Comparison of ENCODE assay signal across 8 cellular contexts in the genomic region with DNA sequence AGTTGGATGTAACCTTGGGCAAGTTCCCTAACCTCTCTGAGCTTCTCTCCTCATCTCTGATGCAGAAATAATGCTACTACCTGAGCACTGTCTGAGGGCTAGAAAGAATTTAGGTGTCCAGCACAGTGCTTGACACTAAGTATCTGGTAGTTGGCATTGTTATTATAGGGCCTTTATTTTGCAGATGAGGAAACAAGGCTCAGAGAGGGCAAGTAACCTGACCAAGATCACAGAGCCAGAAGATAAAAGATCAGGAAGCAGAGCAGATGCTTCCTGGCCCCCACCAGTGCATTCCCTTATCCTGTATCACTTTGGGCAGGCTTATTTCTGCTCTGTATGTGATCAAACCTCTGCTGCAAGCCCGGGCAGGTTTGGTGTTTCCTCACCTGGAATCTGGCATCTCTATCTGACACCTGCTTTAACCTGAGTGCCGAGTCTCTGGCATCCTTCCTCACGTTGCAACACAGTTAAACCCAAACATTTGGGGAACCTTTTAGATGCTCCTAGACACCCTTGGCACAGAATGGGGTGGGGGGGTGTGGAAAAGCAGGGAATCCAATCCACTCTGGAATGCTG.
DNase-seq lines count a peak whose midpoint lies in the region; TF ChIP-seq lines count a peak whose summit lies in the region.
"Had no signal": no experiment of that assay in that cellular context is flagged by ENCODE, and none has a peak within 500 bp of the region (broad histone marks: within the 10 kb centered on the region; RNA-seq: fewer than 3 reads in every experiment).

No MANE protein-coding gene starts in this region.

- TF ChIP-seq CTCF in dorsolateral prefrontal cortex (IDR thresholded peaks at IDR 0.05 in 54 of 56, conservative IDR thresholded peaks at IDR 0.05 in 2 of 56; ENCODE audit: low read depth in 1 of 56, partially characterized antibody in 56 of 56) (no peak), stomach (IDR thresholded peaks at IDR 0.05) (no peak)

- H4K12ac ChIP-seq in trophoblast cell (ENCODE audit: low read depth, low read length), result no peak overlapping the region

- no peak overlapping the region for H3K23ac ChIP-seq in trophoblast cell (ENCODE audit: low read length)

- H3K9ac ChIP-seq in GM23248 (peak overlapping the region; percentile 78; the same call in 1 of the 2 replicates), trophoblast cell (ENCODE audit: low read length) (no peak overlapping the region)

- H3K4me3 ChIP-seq in GM23248, result peak overlapping the region; percentile 91
- peak overlapping the region in 32 of 59 donors; percentile 57 to 88 (median 73) for H3K4me3 ChIP-seq in dorsolateral prefrontal cortex
- H3K4me3 ChIP-seq in trophoblast cell (ENCODE audit: low read depth, low read length), result no peak overlapping the region
- peak overlapping the region in 1 of 4 donors; percentile 49 for H3K4me3 ChIP-seq in stomach

- no peaks in the 10 kb centered on the region for H3F3A ChIP-seq in GM23248 (ENCODE audit: insufficient read depth)

- 45 to 50% methylated on average over 3 of the region's 3 CpGs for whole genome bisulfite sequencing in GM23248 (ENCODE audit: low coverage in 1 of 2, low lambda C conversion rate in 2 of 2, missing lambda C conversion rate in 2 of 2), 2 experiments
- no CpG with 5 or more reads among the region's 3 CpGs for WGBS in trophoblast cell (ENCODE audit: extremely low coverage, insufficient coverage, insufficient read length)
- 25 to 54% (median 49%) methylated on average over 3 of the region's 3 CpGs for WGBS in stomach, 5 donors

- DNase-seq in GM23248, result no peak
- peak; percentile 63 for DNase-seq in NCI-H2196 (lab: John Stamatoyannopoulos, UW; ENCODE audit: unreplicated experiment)
- DNase-seq in dorsolateral prefrontal cortex, result peak in 1 of 10 donors; percentile 14
- peak; percentile 20 to 58 for DNase-seq in trophoblast cell
- no peak for DNase-seq in stomach
- DNase-seq in SW 1271 (lab: John Stamatoyannopoulos, UW), result no peak
- DNase-seq in ecto neural progenitor cell (ENCODE audit: low spot score), result no peak
- DNase-seq: kidney had no signal

- no peak overlapping the region for H2AK5ac ChIP-seq in trophoblast cell (ENCODE audit: low read length)

- H3K79me1 ChIP-seq in trophoblast cell (ENCODE audit: low read length), result peaks cover 2% of the 10 kb centered on the region

- in situ Hi-C loops in GM23248 (cut with MboI), result no loop called here

- H3K4me2 ChIP-seq in GM23248 (ENCODE audit: unreplicated experiment) (peak overlapping the region; percentile 86), trophoblast cell (ENCODE audit: low read length) (peak overlapping the region; percentile 76)

- H3K4me1 ChIP-seq in GM23248 (ENCODE audit: insufficient read depth), result no peaks in the 10 kb centered on the region
- H3K4me1 ChIP-seq in trophoblast cell (ENCODE audit: control insufficient read depth in 1 of 2, insufficient read depth in 2 of 2, low read length in 2 of 2), result peaks cover 4 to 6% of the 10 kb centered on the region in 2 experiments
- H3K4me1 ChIP-seq in stomach, result peaks cover 0 to 15% (median 8%) of the 10 kb centered on the region in 4 donors

- H3K36me3 ChIP-seq in GM23248 (ENCODE audit: low read depth) (no peaks in the 10 kb centered on the region), trophoblast cell (ENCODE audit: control insufficient read depth in 1 of 2, insufficient read depth in 2 of 2, low read length in 2 of 2) (no peaks in the 10 kb centered on the region), stomach (no peaks in the 10 kb centered on the region)

- H3K27ac ChIP-seq in GM23248 (no peak overlapping the region), dorsolateral prefrontal cortex (peak overlapping the region in 53 of 59 donors; percentile 50 to 94 (median 84)), trophoblast cell (ENCODE audit: low read depth, low read length) (no peak overlapping the region), stomach (no peak overlapping the region)

- H2BK12ac ChIP-seq in trophoblast cell (ENCODE audit: low read length), result no peak overlapping the region

- intact Hi-C loops in dorsolateral prefrontal cortex (cut with DNase I), result loop anchor here (1.0 to 10.0 kb wide), 4 partner anchors 185 to 331 kb away; partner anchors contain the start of genes PPP1CB (in 2 of the 2) and WDR43 (in 1 of the 2)
- intact Hi-C loops in stomach (cut with DNase I; ENCODE audit: low total_unique reads), result no loop called here

- TF ChIP-seq POLR2A in stomach (IDR thresholded peaks at IDR 0.05), result no peak

- H3K18ac ChIP-seq in trophoblast cell (ENCODE audit: low read length), result no peak overlapping the region

- H2AFZ ChIP-seq in GM23248 (peak overlapping the region; percentile 98), trophoblast cell (ENCODE audit: insufficient read depth, low read length, poor library complexity) (no peak overlapping the region)

- H3K27me3 ChIP-seq in GM23248 (replicated peaks; ENCODE audit: insufficient read depth) (no peaks in the 10 kb centered on the region), dorsolateral prefrontal cortex (no peaks in the 10 kb centered on the region), trophoblast cell (ENCODE audit: insufficient read depth, low read length) (no peaks in the 10 kb centered on the region), stomach (no peaks in the 10 kb centered on the region)

- no peak overlapping the region for H4K8ac ChIP-seq in trophoblast cell (ENCODE audit: low read depth, low read length)

- TF ChIP-seq EP300 in stomach (IDR thresholded peaks at IDR 0.05), result no peak

- no peaks in the 10 kb centered on the region for H3K9me2 ChIP-seq in GM23248 (ENCODE audit: insufficient read depth)

- H2BK5ac ChIP-seq in trophoblast cell (ENCODE audit: low read depth, low read length, poor library complexity), result no peak overlapping the region

- H3K9me3 ChIP-seq in GM23248 (ENCODE audit: low read depth) (no peaks in the 10 kb centered on the region), trophoblast cell (ENCODE audit: insufficient read depth, low read depth, low read length) (no peaks in the 10 kb centered on the region), stomach (no peaks in the 10 kb centered on the region)

- H3K79me2 ChIP-seq in GM23248 (ENCODE audit: insufficient read depth), result no peaks in the 10 kb centered on the region
- peaks cover 3% of the 10 kb centered on the region for H3K79me2 ChIP-seq in trophoblast cell (ENCODE audit: control insufficient read depth, insufficient read depth, low read length, poor library complexity)

- no peak overlapping the region for H3K14ac ChIP-seq in trophoblast cell (ENCODE audit: low read length)

- H4K20me1 ChIP-seq in GM23248 (ENCODE audit: insufficient read depth), result no peaks in the 10 kb centered on the region

- no peak overlapping the region for H3K4ac ChIP-seq in trophoblast cell (ENCODE audit: low read depth, low read length)

- no peak overlapping the region for H2BK120ac ChIP-seq in trophoblast cell (ENCODE audit: insufficient read depth, low read length, poor library complexity)

- no peak overlapping the region for H4K91ac ChIP-seq in trophoblast cell (ENCODE audit: low read depth, low read length)

Comparison
In these comparisons a context has a peak if more than half of its experiments do, and no peak if none do; other contexts are left out.
1. DNase-seq: peak in NCI-H2196 (single experiment) and trophoblast cell (2 of 2); none in GM23248 (single experiment), stomach (single experiment), SW 1271 (0 of 2) and ecto neural progenitor cell (single experiment).
2. H3K27ac ChIP-seq: peak in dorsolateral prefrontal cortex (53 of 59); none in GM23248 (single experiment), trophoblast cell (single experiment) and stomach (0 of 5).